In genomic region chr1:220094016-220094911, GRCh38 we compare ENCODE assay signal across 1 cellular context.
TF ChIP-seq lines count a peak whose summit lies in the region.

Gene IARS2 (plus strand): TSS chr1:220094132. CDS start chr1:220094217, 85 bp downstream.

TF ChIP-seq in HepG2, 621 proteins besides CTCF, POLR2A, EP300 and RAD21 (continued from another document and continues in another):
- TF ChIP-seq ZNF646 (CRISPR knock-in tag; IDR thresholded peaks at IDR 0.05) (no peak), ZNF263 (CRISPR knock-in tag; IDR thresholded peaks at IDR 0.05) (no peak), MXD3 (CRISPR knock-in tag; IDR thresholded peaks at IDR 0.05) (peak; percentile 83; the same call in 1 of the 2 replicates), ZNF446 (CRISPR knock-in tag; IDR thresholded peaks at IDR 0.05) (0 out of 2 replicates have a peak, but pooled peaks have one; percentile 48), TCF7 (IDR thresholded peaks at IDR 0.05; ENCODE audit: low read depth) (no peak), ZGPAT (CRISPR knock-in tag; IDR thresholded peaks at IDR 0.05) (peak; percentile 57), TARDBP (CRISPR knock-in tag; IDR thresholded peaks at IDR 0.05) (peak; percentile 42; the same call in 1 of the 2 replicates), MIER2 (CRISPR knock-in tag; IDR thresholded peaks at IDR 0.05) (no peak), BRF2 (CRISPR knock-in tag; IDR thresholded peaks at IDR 0.05) (no peak), ARNT2 (CRISPR knock-in tag; IDR thresholded peaks at IDR 0.05; ENCODE audit: low read depth) (peak; percentile 90), ZNF33A (CRISPR knock-in tag; IDR thresholded peaks at IDR 0.05; ENCODE audit: borderline replicate concordance) (no peak), SP1 (IDR thresholded peaks at IDR 0.05) (no peak), SP1 (CRISPR knock-in tag; IDR thresholded peaks at IDR 0.05) (no peak; the same call in none of the 2 replicates), ZBTB39 (CRISPR knock-in tag; IDR thresholded peaks at IDR 0.05) (no peak), ZNF577 (CRISPR knock-in tag; IDR thresholded peaks at IDR 0.05; ENCODE audit: borderline replicate concordance, low read depth) (no peak), CHD2 (IDR thresholded peaks at IDR 0.05; ENCODE audit: low read depth, low read length) (peak; percentile 55; the same call in 1 of the 2 replicates), MED8 (CRISPR knock-in tag; IDR thresholded peaks at IDR 0.05; ENCODE audit: insufficient replicate concordance) (peak; percentile 37), RBM39 (IDR thresholded peaks at IDR 0.05; ENCODE audit: low read depth, low read length, poor library complexity, severe bottlenecking) (peak; percentile 61), FOSL1 (CRISPR knock-in tag; IDR thresholded peaks at IDR 0.05; ENCODE audit: borderline replicate concordance) (0 out of 2 replicates have a peak, but pooled peaks have one; percentile 25), ZNF788 (CRISPR knock-in tag; IDR thresholded peaks at IDR 0.05; ENCODE audit: borderline replicate concordance) (peak; percentile 56; the same call in 1 of the 2 replicates), ETV6 (CRISPR knock-in tag; conservative IDR thresholded peaks at IDR 0.05) (0 out of 2 replicates have a peak, but pooled peaks have one; percentile 35), SOX5 (CRISPR knock-in tag; IDR thresholded peaks at IDR 0.05; ENCODE audit: borderline replicate concordance) (0 out of 2 replicates have a peak, but pooled peaks have one; percentile 2), NFE2L1 (CRISPR knock-in tag; IDR thresholded peaks at IDR 0.05; ENCODE audit: borderline replicate concordance) (no peak), ZNF33B (CRISPR knock-in tag; IDR thresholded peaks at IDR 0.05) (0 out of 2 replicates have a peak, but pooled peaks have one; percentile 52), ZNF607 (CRISPR knock-in tag; IDR thresholded peaks at IDR 0.05; ENCODE audit: borderline replicate concordance) (peak; percentile 65; the same call in 1 of the 2 replicates), CEBPB (IDR thresholded peaks at IDR 0.05; ENCODE audit: borderline replicate concordance, low read depth, low read length) (no peak), ZNF501 (CRISPR knock-in tag; IDR thresholded peaks at IDR 0.05) (peak; percentile 92), TRIM24 (CRISPR knock-in tag; IDR thresholded peaks at IDR 0.05) (no peak), NFIB (CRISPR knock-in tag; IDR thresholded peaks at IDR 0.05; ENCODE audit: borderline replicate concordance) (no peak), BORCS8-MEF2B (CRISPR knock-in tag; IDR thresholded peaks at IDR 0.05) (peak; percentile 57; the same call in 1 of the 2 replicates), ZNF280D (CRISPR knock-in tag; IDR thresholded peaks at IDR 0.05) (no peak), ZNF562 (CRISPR knock-in tag; IDR thresholded peaks at IDR 0.05; ENCODE audit: borderline replicate concordance) (no peak), RORA (CRISPR knock-in tag; IDR thresholded peaks at IDR 0.05) (no peak), RARG (CRISPR knock-in tag; IDR thresholded peaks at IDR 0.05; ENCODE audit: low read depth) (no peak), ZNF468 (CRISPR knock-in tag; IDR thresholded peaks at IDR 0.05) (no peak), CCDC6 (CRISPR knock-in tag; IDR thresholded peaks at IDR 0.05) (no peak)
- TF ChIP-seq, protein P1, sequence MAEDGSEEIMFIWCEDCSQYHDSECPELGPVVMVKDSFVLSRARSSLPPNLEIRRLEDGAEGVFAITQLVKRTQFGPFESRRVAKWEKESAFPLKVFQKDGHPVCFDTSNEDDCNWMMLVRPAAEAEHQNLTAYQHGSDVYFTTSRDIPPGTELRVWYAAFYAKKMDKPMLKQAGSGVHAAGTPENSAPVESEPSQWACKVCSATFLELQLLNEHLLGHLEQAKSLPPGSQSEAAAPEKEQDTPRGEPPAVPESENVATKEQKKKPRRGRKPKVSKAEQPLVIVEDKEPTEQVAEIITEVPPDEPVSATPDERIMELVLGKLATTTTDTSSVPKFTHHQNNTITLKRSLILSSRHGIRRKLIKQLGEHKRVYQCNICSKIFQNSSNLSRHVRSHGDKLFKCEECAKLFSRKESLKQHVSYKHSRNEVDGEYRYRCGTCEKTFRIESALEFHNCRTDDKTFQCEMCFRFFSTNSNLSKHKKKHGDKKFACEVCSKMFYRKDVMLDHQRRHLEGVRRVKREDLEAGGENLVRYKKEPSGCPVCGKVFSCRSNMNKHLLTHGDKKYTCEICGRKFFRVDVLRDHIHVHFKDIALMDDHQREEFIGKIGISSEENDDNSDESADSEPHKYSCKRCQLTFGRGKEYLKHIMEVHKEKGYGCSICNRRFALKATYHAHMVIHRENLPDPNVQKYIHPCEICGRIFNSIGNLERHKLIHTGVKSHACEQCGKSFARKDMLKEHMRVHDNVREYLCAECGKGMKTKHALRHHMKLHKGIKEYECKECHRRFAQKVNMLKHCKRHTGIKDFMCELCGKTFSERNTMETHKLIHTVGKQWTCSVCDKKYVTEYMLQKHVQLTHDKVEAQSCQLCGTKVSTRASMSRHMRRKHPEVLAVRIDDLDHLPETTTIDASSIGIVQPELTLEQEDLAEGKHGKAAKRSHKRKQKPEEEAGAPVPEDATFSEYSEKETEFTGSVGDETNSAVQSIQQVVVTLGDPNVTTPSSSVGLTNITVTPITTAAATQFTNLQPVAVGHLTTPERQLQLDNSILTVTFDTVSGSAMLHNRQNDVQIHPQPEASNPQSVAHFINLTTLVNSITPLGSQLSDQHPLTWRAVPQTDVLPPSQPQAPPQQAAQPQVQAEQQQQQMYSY (CRISPR knock-in tag; IDR thresholded peaks at IDR 0.05) = peak; percentile 97; the same call in 1 of the 2 replicates
- TF ChIP-seq, protein P2, sequence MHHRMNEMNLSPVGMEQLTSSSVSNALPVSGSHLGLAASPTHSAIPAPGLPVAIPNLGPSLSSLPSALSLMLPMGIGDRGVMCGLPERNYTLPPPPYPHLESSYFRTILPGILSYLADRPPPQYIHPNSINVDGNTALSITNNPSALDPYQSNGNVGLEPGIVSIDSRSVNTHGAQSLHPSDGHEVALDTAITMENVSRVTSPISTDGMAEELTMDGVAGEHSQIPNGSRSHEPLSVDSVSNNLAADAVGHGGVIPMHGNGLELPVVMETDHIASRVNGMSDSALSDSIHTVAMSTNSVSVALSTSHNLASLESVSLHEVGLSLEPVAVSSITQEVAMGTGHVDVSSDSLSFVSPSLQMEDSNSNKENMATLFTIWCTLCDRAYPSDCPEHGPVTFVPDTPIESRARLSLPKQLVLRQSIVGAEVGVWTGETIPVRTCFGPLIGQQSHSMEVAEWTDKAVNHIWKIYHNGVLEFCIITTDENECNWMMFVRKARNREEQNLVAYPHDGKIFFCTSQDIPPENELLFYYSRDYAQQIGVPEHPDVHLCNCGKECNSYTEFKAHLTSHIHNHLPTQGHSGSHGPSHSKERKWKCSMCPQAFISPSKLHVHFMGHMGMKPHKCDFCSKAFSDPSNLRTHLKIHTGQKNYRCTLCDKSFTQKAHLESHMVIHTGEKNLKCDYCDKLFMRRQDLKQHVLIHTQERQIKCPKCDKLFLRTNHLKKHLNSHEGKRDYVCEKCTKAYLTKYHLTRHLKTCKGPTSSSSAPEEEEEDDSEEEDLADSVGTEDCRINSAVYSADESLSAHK (CRISPR knock-in tag; IDR thresholded peaks at IDR 0.05; ENCODE audit: borderline replicate concordance) = no peak
